1 cellular context compared by ENCODE assay signal in the genomic region with DNA sequence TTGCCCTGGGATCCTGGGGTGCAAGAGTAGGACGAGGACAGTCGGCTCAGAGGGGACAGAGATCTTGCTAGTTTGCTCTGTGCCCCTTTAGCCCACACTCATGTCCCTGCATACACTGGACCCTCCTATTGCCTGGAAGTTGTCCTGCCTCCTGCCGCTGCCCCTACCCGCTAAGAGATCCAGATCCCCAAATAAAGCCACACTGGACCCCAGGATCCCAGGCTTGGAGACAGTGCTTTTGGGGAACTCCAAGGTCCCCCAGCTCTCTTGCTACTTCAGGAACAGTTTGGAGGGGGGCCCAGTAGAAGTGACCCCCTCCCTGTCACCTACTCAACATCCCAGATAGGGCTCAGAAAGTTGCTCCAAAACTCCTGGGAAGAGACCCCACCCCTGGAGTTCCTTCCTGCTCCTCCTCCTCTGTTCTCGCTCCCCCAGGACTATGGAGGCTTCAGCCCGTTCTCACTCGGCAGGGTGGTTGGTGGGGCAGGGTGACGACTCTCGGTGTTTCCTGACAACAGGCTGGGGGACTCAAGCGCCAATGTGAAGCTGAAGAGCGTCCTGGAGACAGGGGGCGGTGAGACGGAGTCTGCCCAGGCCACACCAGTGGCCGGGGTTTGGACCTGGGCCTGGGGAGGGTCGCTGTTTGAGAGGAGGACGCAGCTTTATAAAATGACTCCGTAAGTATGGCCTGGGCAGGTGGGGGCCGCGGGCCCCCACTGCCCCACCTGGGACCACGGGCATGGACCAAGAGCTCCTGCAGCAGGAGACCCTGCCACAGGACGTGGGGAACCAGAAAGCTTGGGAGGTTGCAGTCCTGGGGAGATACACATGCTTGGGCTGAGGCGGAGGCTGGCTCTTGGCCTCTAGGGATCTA.
TF ChIP-seq lines count a peak whose summit lies in the region.

No MANE protein-coding gene starts in this region.

TF ChIP-seq in HepG2, 621 proteins besides CTCF, POLR2A, EP300 and RAD21:
- TF ChIP-seq, protein P1, sequence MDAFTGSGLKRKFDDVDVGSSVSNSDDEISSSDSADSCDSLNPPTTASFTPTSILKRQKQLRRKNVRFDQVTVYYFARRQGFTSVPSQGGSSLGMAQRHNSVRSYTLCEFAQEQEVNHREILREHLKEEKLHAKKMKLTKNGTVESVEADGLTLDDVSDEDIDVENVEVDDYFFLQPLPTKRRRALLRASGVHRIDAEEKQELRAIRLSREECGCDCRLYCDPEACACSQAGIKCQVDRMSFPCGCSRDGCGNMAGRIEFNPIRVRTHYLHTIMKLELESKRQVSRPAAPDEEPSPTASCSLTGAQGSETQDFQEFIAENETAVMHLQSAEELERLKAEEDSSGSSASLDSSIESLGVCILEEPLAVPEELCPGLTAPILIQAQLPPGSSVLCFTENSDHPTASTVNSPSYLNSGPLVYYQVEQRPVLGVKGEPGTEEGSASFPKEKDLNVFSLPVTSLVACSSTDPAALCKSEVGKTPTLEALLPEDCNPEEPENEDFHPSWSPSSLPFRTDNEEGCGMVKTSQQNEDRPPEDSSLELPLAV (CRISPR knock-in tag; conservative IDR thresholded peaks at IDR 0.05; ENCODE audit: low read depth) = no peak
- TF ChIP-seq KDM1A (CRISPR knock-in tag; IDR thresholded peaks at IDR 0.05) = no peak
